2 cellular contexts compared by ENCODE assay signal in the genomic region with DNA sequence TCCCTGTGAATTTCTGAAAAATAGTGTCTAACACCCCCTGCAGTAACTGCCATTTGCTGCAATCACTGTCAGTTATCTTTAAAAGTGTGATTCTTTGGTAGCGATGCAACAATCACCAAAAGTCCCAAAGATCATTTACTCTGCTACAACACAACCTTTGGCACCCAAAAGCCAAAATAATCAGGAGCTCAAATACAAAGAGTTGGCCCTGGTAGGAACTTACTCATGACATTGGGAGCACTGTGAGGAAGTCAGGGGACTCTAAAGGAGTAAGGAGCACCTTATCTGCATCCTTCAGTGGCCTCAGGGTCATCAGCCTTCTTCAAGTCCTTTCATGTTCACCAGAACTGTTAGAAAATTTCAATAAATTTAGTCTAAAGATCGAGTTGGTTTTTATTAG.
TF ChIP-seq lines count a peak whose summit lies in the region.

No MANE protein-coding gene starts in this region.

TF ChIP-seq in HepG2, 621 proteins besides CTCF, POLR2A, EP300 and RAD21:
- TF ChIP-seq ZNF263 (CRISPR knock-in tag; IDR thresholded peaks at IDR 0.05), result peak; percentile 74
- no peak for TF ChIP-seq HOXA5 (CRISPR knock-in tag; IDR thresholded peaks at IDR 0.05)

TF ChIP-seq in K562, 482 proteins besides CTCF, POLR2A, EP300 and RAD21:
- TF ChIP-seq BDP1 (IDR thresholded peaks at IDR 0.05; ENCODE audit: insufficient read depth, insufficient read length) (no peak), KDM1A (IDR thresholded peaks at IDR 0.05) (peak; percentile 42 to 59; a peak in 3 of 4 replicates), SPI1 (IDR thresholded peaks at IDR 0.05; ENCODE audit: borderline replicate concordance, low read depth, low read length) (peak; percentile 13; the same call in 1 of the 2 replicates), RBM22 (IDR thresholded peaks at IDR 0.05; ENCODE audit: low read depth, low read length, poor library complexity, severe bottlenecking) (no peak), ZNF584 (CRISPR knock-in tag; IDR thresholded peaks at IDR 0.05; ENCODE audit: low read depth) (no peak), PHF20 (IDR thresholded peaks at IDR 0.05; ENCODE audit: partially characterized antibody) (no peak), ZNF263 (CRISPR knock-in tag; IDR thresholded peaks at IDR 0.05; ENCODE audit: borderline replicate concordance) (peak; percentile 87), ZKSCAN8 (CRISPR knock-in tag; IDR thresholded peaks at IDR 0.05) (no peak), CAMTA2 (CRISPR knock-in tag; conservative IDR thresholded peaks at IDR 0.05) (no peak)
- TF ChIP-seq, protein P1, sequence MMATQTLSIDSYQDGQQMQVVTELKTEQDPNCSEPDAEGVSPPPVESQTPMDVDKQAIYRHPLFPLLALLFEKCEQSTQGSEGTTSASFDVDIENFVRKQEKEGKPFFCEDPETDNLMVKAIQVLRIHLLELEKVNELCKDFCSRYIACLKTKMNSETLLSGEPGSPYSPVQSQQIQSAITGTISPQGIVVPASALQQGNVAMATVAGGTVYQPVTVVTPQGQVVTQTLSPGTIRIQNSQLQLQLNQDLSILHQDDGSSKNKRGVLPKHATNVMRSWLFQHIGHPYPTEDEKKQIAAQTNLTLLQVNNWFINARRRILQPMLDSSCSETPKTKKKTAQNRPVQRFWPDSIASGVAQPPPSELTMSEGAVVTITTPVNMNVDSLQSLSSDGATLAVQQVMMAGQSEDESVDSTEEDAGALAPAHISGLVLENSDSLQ (IDR thresholded peaks at IDR 0.05), result peak; percentile 34
